ENCODE assay signal across 1 cellular context in genomic region chr5:171162165-171162564, GRCh38.
TF ChIP-seq lines count a peak whose summit lies in the region.

No MANE protein-coding gene starts in this region.

TF ChIP-seq in HCT116, 20 proteins besides CTCF, POLR2A, EP300 and RAD21 (continued from another document):
- TF ChIP-seq REST (IDR thresholded peaks at IDR 0.05; ENCODE audit: low read depth) (no peak), SRF (IDR thresholded peaks at IDR 0.05; ENCODE audit: low read depth) (no peak), ATF3 (IDR thresholded peaks at IDR 0.05) (no peak)
